8 cellular contexts compared by ENCODE assay signal in the genomic region with DNA sequence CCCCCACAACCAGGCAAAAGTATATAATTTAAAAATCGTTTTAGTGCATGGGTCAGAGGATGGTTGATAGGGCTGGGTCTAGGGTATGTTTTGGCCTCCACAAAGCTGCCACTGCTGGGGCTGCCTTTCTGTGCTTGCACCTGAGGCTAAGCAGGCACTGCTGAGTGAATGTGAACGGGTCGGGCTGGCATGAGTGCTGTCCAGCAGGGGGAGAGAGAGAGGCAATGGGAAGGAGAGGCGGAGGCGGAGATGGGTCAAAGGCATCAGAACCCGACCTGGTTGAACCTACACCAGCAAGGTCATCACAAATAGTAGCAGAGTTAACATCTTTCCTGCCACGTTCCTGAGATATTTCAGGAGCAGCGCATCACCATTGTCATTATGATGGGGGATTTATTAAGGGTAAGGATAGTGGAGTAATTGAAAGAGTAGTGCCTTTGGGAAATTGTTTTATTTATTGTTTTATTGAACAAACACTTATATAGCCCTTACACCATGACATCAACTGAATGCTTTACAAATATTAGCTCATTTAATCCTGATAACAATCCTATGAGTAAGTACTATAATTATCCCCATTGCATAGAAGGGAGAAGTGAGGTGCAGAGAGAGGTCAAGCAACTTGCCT. TPM values are rescaled to one million over a fixed set of nuclear protein-coding genes. Genes with fewer than 3 reads are reported as not detected.
A peak's percentile ranks its signal among the peaks of the same experiment; 100 is the strongest.
DNase-seq lines count a peak whose midpoint lies in the region; ATAC-seq and TF ChIP-seq lines count a peak whose summit lies in the region.

No MANE protein-coding gene starts in this region.

- H3K27me3 ChIP-seq in kidney epithelial cell (ENCODE audit: control insufficient read depth, insufficient read depth, low read length): peaks cover 2% of the 10 kb centered on the region

- ATAC-seq in GM21360 (IDR thresholded peaks at IDR 0.05; ENCODE audit: unreplicated experiment): no peak

- in situ Hi-C loops in SK-MEL-5 (cut with HindIII; ENCODE audit: low pct_unique_long_range_greater_than_20kb, low sequenced_read_pairs): no loop called here

- DNase-seq in SIG-M5 treated with dmso at 0.1 percent for 504 hours (lab: John Stamatoyannopoulos, UW; ENCODE audit: unreplicated experiment) (peak; percentile 34), SIG-M5 (lab: John Stamatoyannopoulos, UW) (no peak), HuH-7 (ENCODE audit: low spot score) (peak; percentile 51), SK-MEL-5 (ENCODE audit: low read depth, low spot score) (peak; percentile 60), kidney epithelial cell (ENCODE audit: low read depth) (no peak), T1000 (lab: John Stamatoyannopoulos, UW) (no peak), occipital lobe (lab: John Stamatoyannopoulos, UW) (no peak)

- peak; percentile 81 for TF ChIP-seq CTCF in kidney epithelial cell (IDR thresholded peaks at IDR 0.05; ENCODE audit: insufficient read depth, low read length, poor library complexity, severe bottlenecking)

- H3K4me3 ChIP-seq in kidney epithelial cell (ENCODE audit: low read depth, low read length): no peak overlapping the region

- H3K36me3 ChIP-seq in kidney epithelial cell (ENCODE audit: control insufficient read depth, insufficient read depth, low read length): no peaks in the 10 kb centered on the region

RNA-seq across cellular contexts. Expression of gene NRXN3, which starts 5.8 kb away (rescaled TPM):
- total RNA-seq in SK-MEL-5 (2014; rRNA removed; shearing (Covaris generic)): 0.03 and 1.4 TPM in 2 replicates
- 1.8 and 4.0 TPM in 2 replicates for polyA plus RNA-seq in SK-MEL-5 (2015; cell fraction: cytosol; rRNA removed)
- polyA plus RNA-seq in SK-MEL-5 (2015; cell fraction: nucleus; rRNA removed): 4.0 and 4.1 TPM in 2 replicates
- total RNA-seq in kidney epithelial cell (1.6 TPM in 2 replicates), occipital lobe (35.6 TPM)

Comparison
In these comparisons a context has a peak if more than half of its experiments do, and no peak if none do; other contexts are left out.
1. DNase-seq: peak in SIG-M5 treated with dmso at 0.1 percent for 504 hours (single experiment), HuH-7 (single experiment) and SK-MEL-5 (single experiment); none in SIG-M5 (single experiment), kidney epithelial cell (single experiment), T1000 (single experiment) and occipital lobe (single experiment).
2. RNA of gene NRXN3, which starts 5.8 kb away (total RNA-seq): 35.6 TPM in occipital lobe (single experiment); 1.6 TPM in kidney epithelial cell and 0.03 to 1.4 TPM in SK-MEL-5; every median in the first group is over 10 times any median in the second.